8 cellular contexts compared by ENCODE assay signal in the genomic region with DNA sequence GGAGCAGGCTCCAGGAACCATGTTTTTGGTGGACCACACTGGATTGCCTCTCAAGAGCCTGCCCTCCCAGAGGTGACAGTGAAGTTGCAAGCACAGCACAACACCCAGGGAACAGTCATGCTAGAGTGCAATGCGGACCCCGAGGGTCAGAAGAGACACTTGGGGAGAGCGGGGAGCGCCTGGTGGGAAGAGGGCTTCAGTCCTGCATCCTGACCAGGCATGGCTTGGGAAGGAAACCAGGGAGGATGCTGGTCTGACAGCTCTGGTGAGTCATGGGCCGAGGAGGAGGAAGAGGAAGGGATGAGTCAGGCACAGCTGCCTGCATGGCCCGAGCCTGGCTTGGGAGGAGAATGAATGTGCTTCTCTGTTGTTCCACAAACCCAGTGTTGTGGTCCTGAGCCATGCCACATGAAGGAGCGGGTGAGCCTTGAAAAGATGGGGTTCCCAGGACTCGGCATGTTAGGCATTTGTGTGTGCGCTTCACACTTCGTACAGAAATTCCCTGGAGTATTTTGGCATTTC. TPM values are rescaled to one million over a fixed set of nuclear protein-coding genes. Genes with fewer than 3 reads are reported as not detected.
A peak's percentile ranks its signal among the peaks of the same experiment; 100 is the strongest.
DNase-seq lines count a peak whose midpoint lies in the region; ATAC-seq and TF ChIP-seq lines count a peak whose summit lies in the region.

No MANE protein-coding gene starts in this region.

- DNase-seq in 8988T = peak; percentile 79
- DNase-seq in HK-2 (ENCODE audit: unreplicated experiment) = peak; percentile 88
- no peak for DNase-seq in WTC11 (ENCODE audit: low spot score)
- peak; percentile 63 for DNase-seq in colonic mucosa
- peak; percentile 91 to 96 for DNase-seq in lower leg skin (ENCODE audit: low spot score in 2 of 2)
- peak; percentile 41 to 66 (median 42) for DNase-seq in stimulated activated CD4-positive, alpha-beta T cell treated with anti-CD3 and anti-CD28 coated beads, TNF-alpha, amount 100 ng/mL, for 24 hours (ENCODE audit: low read depth in 3 of 3)
- no peak for DNase-seq in GM10248 (ENCODE audit: extremely low spot score)

- H3K9me3 ChIP-seq in colonic mucosa = no peaks in the 10 kb centered on the region

- no peak for TF ChIP-seq POLR2A in lower leg skin (IDR thresholded peaks at IDR 0.05)

- no peaks in the 10 kb centered on the region for H3K9me3 Mint-ChIP-seq in WTC11

- TF ChIP-seq CTCF in WTC11 (IDR thresholded peaks at IDR 0.05) (no peak), colonic mucosa (IDR thresholded peaks at IDR 0.05) (no peak), lower leg skin (IDR thresholded peaks at IDR 0.05) (no peak), GM10248 (IDR thresholded peaks at IDR 0.05; ENCODE audit: control extremely low read depth, extremely low read depth, low read depth, missing control alignments) (no peak)

- ATAC-seq in WTC11 (no peak), HG02588 (IDR thresholded peaks at IDR 0.05; ENCODE audit: unreplicated experiment) (no peak)

- no peaks in the 10 kb centered on the region for H3K27me3 ChIP-seq in colonic mucosa

- no peak overlapping the region for H3K4me3 Mint-ChIP-seq in WTC11

- POLR2A ChIA-PET in WTC11 (lab: Charles Lee) = no interaction called here
- POLR2A ChIA-PET in GM10248 (lab: Yijun Ruan, JAX) = no interaction called here

- H3K9ac ChIP-seq in colonic mucosa (ENCODE audit: low read depth in 2 of 2, low read length in 2 of 2) = peak overlapping the region in 1 of 2 donors; percentile 12

- H3K36me3 Mint-ChIP-seq in WTC11 = no peaks in the 10 kb centered on the region

- no peaks in the 10 kb centered on the region for H3K4me1 ChIP-seq in colonic mucosa

- no peaks in the 10 kb centered on the region for H3K36me3 ChIP-seq in colonic mucosa

- H3K4me1 Mint-ChIP-seq in WTC11 = peaks cover 32% of the 10 kb centered on the region

- intact Hi-C loops in colonic mucosa (cut with DNase I) (no loop called here), lower leg skin (cut with DNase I; ENCODE audit: low total_unique reads) (no loop called here)

- WGBS in lower leg skin, 2 donors = 12 to 13% methylated on average over 10 of the region's 10 CpGs

- peak overlapping the region; percentile 84 for H3K27ac ChIP-seq in colonic mucosa

- CTCF ChIA-PET in WTC11 (lab: Charles Lee) = interaction anchor here (0.8 to 5.1 kb wide), 3 partner anchors 9 to 22 kb away, joined by 3 to 44 read pairs (median 5); no protein-coding TSS in a partner anchor
- CTCF ChIA-PET in GM10248 (lab: Yijun Ruan, JAX) = interaction anchor here (1.4 to 3.3 kb wide), 2 partner anchors 10 kb away, joined by 3 to 21 read pairs; no protein-coding TSS in a partner anchor

- H3K4me3 ChIP-seq in colonic mucosa (no peak overlapping the region), lower leg skin (ENCODE audit: low read depth, poor library complexity, severe bottlenecking) (no peak overlapping the region)

- no peaks in the 10 kb centered on the region for H3K27me3 Mint-ChIP-seq in WTC11 (ENCODE audit: low read depth)

- H3K27ac Mint-ChIP-seq in WTC11 = peak overlapping the region; percentile 5

TF ChIP-seq in WTC11, 78 proteins besides CTCF, POLR2A, EP300 and RAD21:
- TF ChIP-seq ESRRA (CRISPR knock-in tag; IDR thresholded peaks at IDR 0.05; ENCODE audit: borderline replicate concordance) (no peak), E2F5 (CRISPR knock-in tag; IDR thresholded peaks at IDR 0.05) (no peak), NR1H2 (CRISPR knock-in tag; IDR thresholded peaks at IDR 0.05) (no peak), NFE2L1 (CRISPR knock-in tag; IDR thresholded peaks at IDR 0.05) (no peak)
- TF ChIP-seq, protein P1, sequence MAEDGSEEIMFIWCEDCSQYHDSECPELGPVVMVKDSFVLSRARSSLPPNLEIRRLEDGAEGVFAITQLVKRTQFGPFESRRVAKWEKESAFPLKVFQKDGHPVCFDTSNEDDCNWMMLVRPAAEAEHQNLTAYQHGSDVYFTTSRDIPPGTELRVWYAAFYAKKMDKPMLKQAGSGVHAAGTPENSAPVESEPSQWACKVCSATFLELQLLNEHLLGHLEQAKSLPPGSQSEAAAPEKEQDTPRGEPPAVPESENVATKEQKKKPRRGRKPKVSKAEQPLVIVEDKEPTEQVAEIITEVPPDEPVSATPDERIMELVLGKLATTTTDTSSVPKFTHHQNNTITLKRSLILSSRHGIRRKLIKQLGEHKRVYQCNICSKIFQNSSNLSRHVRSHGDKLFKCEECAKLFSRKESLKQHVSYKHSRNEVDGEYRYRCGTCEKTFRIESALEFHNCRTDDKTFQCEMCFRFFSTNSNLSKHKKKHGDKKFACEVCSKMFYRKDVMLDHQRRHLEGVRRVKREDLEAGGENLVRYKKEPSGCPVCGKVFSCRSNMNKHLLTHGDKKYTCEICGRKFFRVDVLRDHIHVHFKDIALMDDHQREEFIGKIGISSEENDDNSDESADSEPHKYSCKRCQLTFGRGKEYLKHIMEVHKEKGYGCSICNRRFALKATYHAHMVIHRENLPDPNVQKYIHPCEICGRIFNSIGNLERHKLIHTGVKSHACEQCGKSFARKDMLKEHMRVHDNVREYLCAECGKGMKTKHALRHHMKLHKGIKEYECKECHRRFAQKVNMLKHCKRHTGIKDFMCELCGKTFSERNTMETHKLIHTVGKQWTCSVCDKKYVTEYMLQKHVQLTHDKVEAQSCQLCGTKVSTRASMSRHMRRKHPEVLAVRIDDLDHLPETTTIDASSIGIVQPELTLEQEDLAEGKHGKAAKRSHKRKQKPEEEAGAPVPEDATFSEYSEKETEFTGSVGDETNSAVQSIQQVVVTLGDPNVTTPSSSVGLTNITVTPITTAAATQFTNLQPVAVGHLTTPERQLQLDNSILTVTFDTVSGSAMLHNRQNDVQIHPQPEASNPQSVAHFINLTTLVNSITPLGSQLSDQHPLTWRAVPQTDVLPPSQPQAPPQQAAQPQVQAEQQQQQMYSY (CRISPR knock-in tag; IDR thresholded peaks at IDR 0.05) = peak; percentile 69

RNA-seq across cellular contexts. Expression of gene ANKRD2, which starts 29.5 kb away (rescaled TPM):
- total RNA-seq in WTC11 (2021) (not detected in 3 replicates), colonic mucosa (under 1 TPM in 1 of 2 donors, not detected in 1; 0.24 TPM), lower leg skin (1 to 10 TPM; 3.6 to 5.5 (median 4.8) TPM)

RNA-seq across cellular contexts. Expression of gene HOGA1, which starts 41.1 kb away (rescaled TPM):
- total RNA-seq in WTC11 (2021) (0.15 to 0.62 TPM (median 0.55 TPM) in 3 replicates), colonic mucosa (under 1 TPM in 1 of 2 donors, not detected in 1; 0.49 TPM), lower leg skin (1 to 10 TPM; 1.3 to 3.6 (median 2.1) TPM)

RNA-seq across cellular contexts. Expression of gene UBTD1, which starts 44.4 kb away (rescaled TPM):
- total RNA-seq in WTC11 (2021) = 29.1 to 35.7 TPM (median 31.2 TPM) in 3 replicates
- total RNA-seq in colonic mucosa = 1 to 10 TPM; 1.8 to 3.2 TPM
- total RNA-seq in lower leg skin = 10 to 100 TPM; 42.7 to 60.6 (median 59.6) TPM

RNA-seq across cellular contexts. Expression of gene MMS19, which starts 44.9 kb away (rescaled TPM):
- total RNA-seq in WTC11 (2021) = 135 to 153 TPM (median 141 TPM) in 3 replicates
- 10 to 100 TPM; 43.7 to 62.2 TPM for total RNA-seq in colonic mucosa
- 100 to 1,000 TPM; 103 to 142 (median 115) TPM for total RNA-seq in lower leg skin

RNA-seq across cellular contexts. Expression of gene C10orf62, which starts 46.4 kb away (rescaled TPM):
- total RNA-seq in WTC11 (2021) = 0.21 to 0.34 TPM in 2 of 3 replicates, not detected in the other
- not detected for total RNA-seq in colonic mucosa
- total RNA-seq in lower leg skin = under 1 TPM in 1 of 4 donors, not detected in 3; 0.32 TPM

Comparison
In these comparisons a context has a peak if more than half of its experiments do, and no peak if none do; other contexts are left out.
1. DNase-seq: peak in 8988T (single experiment), HK-2 (single experiment), colonic mucosa (single experiment), lower leg skin (2 of 2) and stimulated activated CD4-positive, alpha-beta T cell treated with anti-CD3 and anti-CD28 coated beads, TNF-alpha, amount 100 ng/mL, for 24 hours (3 of 3); none in WTC11 (single experiment) and GM10248 (single experiment).